ENCODE assay signal across 35 cellular contexts in genomic region chr10:93835770-93836169, GRCh38.
"Had no signal": no experiment of that assay in that cellular context is flagged by ENCODE, and none has a peak within 500 bp of the region (broad histone marks: within the 10 kb centered on the region; RNA-seq: fewer than 3 reads in every experiment).

No MANE protein-coding gene starts in this region.

- H3K36me3 ChIP-seq: MG63 had no signal

- H3K9me3 ChIP-seq: MG63 had no signal

- DNase-seq: Karpas-422, Kasumi-1, MG63, MM.1S, MV-4-11, NCI-H1048, NCI-H1092, NCI-H1092 treated with DMSO at 0.1 percent for 48 hours, NCI-H1105, NCI-H1105 treated with DMSO at 0.1 percent for 48 hours, NCI-H1417, NCI-H1417 treated with DMSO at 0.1 percent for 48 hours, NCI-H1436, NCI-H1436 treated with DMSO at 0.1 percent for 48 hours, NCI-H146, NCI-H1694, NCI-H1694 treated with DMSO at 0.1 percent for 48 hours, NCI-H187, NCI-H187 treated with DMSO at 0.1 percent for 48 hours, NCI-H1930, NCI-H2029, NCI-H2029 treated with DMSO at 0.1 percent for 48 hours, NCI-H2081, NCI-H2081 treated with DMSO at 0.1 percent for 48 hours, NCI-H2107, NCI-H2171, NCI-H2171 treated with DMSO at 0.1 percent for 48 hours, NCI-H2227 treated with DMSO at 0.1 percent for 48 hours, NCI-H226, NCI-H345, NCI-H446, NCI-H446 treated with DMSO at 0.1 percent for 48 hours, NCI-H510A, NCI-H510A treated with DMSO at 0.1 percent for 48 hours, NCI-H524 had no signal

- H3K27me3 ChIP-seq: MG63 had no signal

- H3K4me3 ChIP-seq: MG63 had no signal
